ENCODE assay signal across 8 cellular contexts in genomic region chr1:151837841-151838490, GRCh38. TPM values are rescaled to one million over a fixed set of nuclear protein-coding genes. Genes with fewer than 3 reads are reported as not detected.
DNase-seq lines count a peak whose midpoint lies in the region; ATAC-seq and TF ChIP-seq lines count a peak whose summit lies in the region.

No MANE protein-coding gene starts in this region.

- DNase-seq in ELR (ENCODE audit: low read depth): peak; percentile 40
- no peak for DNase-seq in fibroblast of lung (ENCODE audit: low read depth in 2 of 2)
- DNase-seq in osteocyte (ENCODE audit: extremely low spot score, unreplicated experiment): no peak
- no peak for DNase-seq in sciatic nerve (ENCODE audit: low spot score)
- DNase-seq in DMS153 (lab: John Stamatoyannopoulos, UW): no peak

- H2AFZ ChIP-seq in fibroblast of lung (ENCODE audit: low read length): no peak overlapping the region

- H4K20me1 ChIP-seq in fibroblast of lung (ENCODE audit: control insufficient read depth, extremely low read depth, insufficient read depth, low read length): no peaks in the 10 kb centered on the region

- no peaks in the 10 kb centered on the region for H3K9me3 ChIP-seq in fibroblast of lung (ENCODE audit: control insufficient read depth, insufficient read depth, low read depth, low read length)

- peaks cover 67% of the 10 kb centered on the region for H3K27me3 Mint-ChIP-seq in osteocyte (ENCODE audit: unreplicated experiment)

- peaks cover 46% of the 10 kb centered on the region for H3K27me3 ChIP-seq in fibroblast of lung (ENCODE audit: control insufficient read depth, insufficient read depth, low read length)

- no peaks in the 10 kb centered on the region for H3K36me3 ChIP-seq in fibroblast of lung (ENCODE audit: control insufficient read depth, insufficient read depth, low read length)

- peak overlapping the region; percentile 99 for H3K27ac ChIP-seq in VCaP
- no peak overlapping the region for H3K27ac ChIP-seq in fibroblast of lung (ENCODE audit: insufficient read depth, low read length)

- H3K9ac ChIP-seq in fibroblast of lung (ENCODE audit: insufficient read depth, low read length): no peak overlapping the region

- no peaks in the 10 kb centered on the region for H3K36me3 Mint-ChIP-seq in osteocyte (ENCODE audit: unreplicated experiment)

- no peaks in the 10 kb centered on the region for H3K79me2 ChIP-seq in fibroblast of lung (ENCODE audit: control insufficient read depth, insufficient read depth, low read length)

- intact Hi-C loops in sciatic nerve (cut with DNase I): no loop called here

- peak overlapping the region; percentile 43 for H3K4me3 Mint-ChIP-seq in osteocyte (ENCODE audit: unreplicated experiment)

- peak overlapping the region in 2 of 4 experiments; percentile 21 to 35 for H3K4me3 ChIP-seq in fibroblast of lung (replicated peaks in 1 of 4; ENCODE audit: control extremely low read depth in 1 of 4, insufficient read depth in 1 of 4, low read depth in 3 of 4, low read length in 4 of 4)

- no peak for TF ChIP-seq CTCF in VCaP (conservative IDR thresholded peaks at IDR 0.05)
- TF ChIP-seq CTCF in fibroblast of lung (conservative IDR thresholded peaks at IDR 0.05 in 1 of 2, IDR thresholded peaks at IDR 0.05 in 1 of 2; ENCODE audit: low read depth in 1 of 2, low read length in 2 of 2): no peak
- no peak for TF ChIP-seq CTCF in osteocyte (IDR thresholded peaks at IDR 0.05)

- H3K4me1 Mint-ChIP-seq in osteocyte (ENCODE audit: unreplicated experiment): peaks cover 12% of the 10 kb centered on the region

- H3K9me3 Mint-ChIP-seq in osteocyte (ENCODE audit: unreplicated experiment): no peaks in the 10 kb centered on the region

- H3K27ac Mint-ChIP-seq in osteocyte (ENCODE audit: unreplicated experiment): no peak overlapping the region

- ATAC-seq in GM21737 (IDR thresholded peaks at IDR 0.05; ENCODE audit: unreplicated experiment) (no peak), HG03457 (IDR thresholded peaks at IDR 0.05; ENCODE audit: unreplicated experiment) (no peak), sciatic nerve (no peak)

- H3K4me2 ChIP-seq in fibroblast of lung (ENCODE audit: extremely low read depth, insufficient read depth, low read length): peak overlapping the region; percentile 51

- no peaks in the 10 kb centered on the region for H3K4me1 ChIP-seq in fibroblast of lung (ENCODE audit: control insufficient read depth, extremely low read depth, insufficient read depth, low read length)

RNA-seq across cellular contexts. Expression of gene C2CD4D, which starts 1.7 kb away (rescaled TPM):
- total RNA-seq in fibroblast of lung (not detected in 2 replicates), osteocyte (not detected in 2 replicates), sciatic nerve (0.45 TPM)
- polyA plus RNA-seq in fibroblast of lung: not detected in 2 replicates
- 0.10 TPM in 1 of 2 replicates, not detected in the other for polyA plus RNA-seq in fibroblast of lung (2012)
- polyA minus RNA-seq in fibroblast of lung (ENCODE audit: low replicate concordance): not detected in 2 replicates

RNA-seq across cellular contexts. Expression of gene RORC, which starts 6.4 kb away (rescaled TPM):
- total RNA-seq in fibroblast of lung (under 0.01 and 0.17 TPM in 2 replicates), osteocyte (not detected in 2 replicates), sciatic nerve (0.45 TPM)
- polyA plus RNA-seq in fibroblast of lung: not detected in 2 replicates
- not detected in 2 replicates for polyA plus RNA-seq in fibroblast of lung (2012)
- not detected in 2 replicates for polyA minus RNA-seq in fibroblast of lung (ENCODE audit: low replicate concordance)

RNA-seq across cellular contexts. Expression of gene THEM5, which starts 15.5 kb away (rescaled TPM):
- total RNA-seq in fibroblast of lung (not detected in 2 replicates), osteocyte (not detected in 2 replicates), sciatic nerve (not detected)
- not detected in 2 replicates for polyA plus RNA-seq in fibroblast of lung
- not detected in 2 replicates for polyA plus RNA-seq in fibroblast of lung (2012)
- not detected in 2 replicates for polyA minus RNA-seq in fibroblast of lung (ENCODE audit: low replicate concordance)

RNA-seq across cellular contexts. Expression of gene LINGO4, which starts 32.7 kb away (rescaled TPM):
- total RNA-seq in fibroblast of lung (not detected in 2 replicates), osteocyte (not detected in 2 replicates), sciatic nerve (not detected)
- polyA plus RNA-seq in fibroblast of lung: not detected in 2 replicates
- not detected in 2 replicates for polyA plus RNA-seq in fibroblast of lung (2012)
- polyA minus RNA-seq in fibroblast of lung (ENCODE audit: low replicate concordance): not detected in 2 replicates

RNA-seq across cellular contexts. Expression of gene TDRKH, which starts 47.7 kb away (rescaled TPM):
- total RNA-seq in fibroblast of lung (1.8 and 5.6 TPM in 2 replicates), osteocyte (3.0 and 3.6 TPM in 2 replicates), sciatic nerve (13.2 TPM)
- 1.8 and 2.1 TPM in 2 replicates for polyA plus RNA-seq in fibroblast of lung
- polyA plus RNA-seq in fibroblast of lung (2012): 1.5 and 2.0 TPM in 2 replicates
- 0.85 and 0.98 TPM in 2 replicates for polyA minus RNA-seq in fibroblast of lung (ENCODE audit: low replicate concordance)
